10 cellular contexts compared by ENCODE assay signal in genomic region chr9:93092171-93092991, GRCh38. TPM values are rescaled to one million over a fixed set of nuclear protein-coding genes. Genes with fewer than 3 reads are reported as not detected.
DNase-seq lines count a peak whose midpoint lies in the region; ATAC-seq, FAIRE-seq and TF ChIP-seq lines count a peak whose summit lies in the region.
"Had no signal": no experiment of that assay in that cellular context is flagged by ENCODE, and none has a peak within 500 bp of the region (broad histone marks: within the 10 kb centered on the region; RNA-seq: fewer than 3 reads in every experiment).

No MANE protein-coding gene starts in this region.

- peak overlapping the region; percentile 89 to 96 for H3K27ac Mint-ChIP-seq in activated naive CD4-positive, alpha-beta T cell treated with anti-CD3 and anti-CD28 coated beads, Interleukin-2, amount 50 U/mL, for 72 hours
- peak overlapping the region; percentile 87 to 99 (median 95) for H3K27ac Mint-ChIP-seq in naive thymus-derived CD4-positive, alpha-beta T cell

- H3K4me1 Mint-ChIP-seq in naive thymus-derived CD4-positive, alpha-beta T cell, result peaks cover 37 to 67% (median 59%) of the 10 kb centered on the region in 7 donors

- in situ Hi-C loops in HepG2 (cut with HindIII; ENCODE audit: extremely low pct_ligation_motif_present, low pct_unique_long_range_greater_than_20kb), result no loop called here

- no peaks in the 10 kb centered on the region for H3K27me3 ChIP-seq in right lobe of liver
- peaks cover 1 to 5% of the 10 kb centered on the region in 2 experiments; a peak in 2 of 5 replicates for H3K27me3 ChIP-seq in HepG2 (ENCODE audit: control insufficient read depth in 1 of 2, insufficient read depth in 2 of 2, low read length in 2 of 2)
- no peaks in the 10 kb centered on the region for H3K27me3 ChIP-seq in naive thymus-derived CD4-positive, alpha-beta T cell (ENCODE audit: control insufficient read depth in 2 of 2, insufficient read depth in 2 of 2, low read length in 2 of 2)
- H3K27me3 ChIP-seq in aorta (ENCODE audit: control insufficient read depth in 1 of 2, insufficient read depth in 2 of 2, low read length in 1 of 2), result no peaks in the 10 kb centered on the region

- peaks cover 9% of the 10 kb centered on the region for H3K79me2 ChIP-seq in HepG2 (ENCODE audit: insufficient read depth, low read length)

- peaks cover 0 to 9% (median 3%) of the 10 kb centered on the region in 4 donors for H3K4me1 ChIP-seq in right lobe of liver
- peaks cover 61% of the 10 kb centered on the region for H3K4me1 ChIP-seq in HepG2 (ENCODE audit: insufficient read depth, low read length)
- H3K4me1 ChIP-seq in naive thymus-derived CD4-positive, alpha-beta T cell (ENCODE audit: control insufficient read depth in 2 of 2, insufficient read depth in 2 of 2, low read length in 2 of 2), result peaks cover 28 to 29% of the 10 kb centered on the region in 2 donors
- no peaks in the 10 kb centered on the region for H3K4me1 ChIP-seq in aorta (ENCODE audit: control insufficient read depth in 1 of 2, insufficient read depth in 2 of 2, low read length in 2 of 2)

- WGBS in right lobe of liver (ENCODE audit: insufficient coverage, low coverage, low lambda C conversion rate, missing lambda C conversion rate), result 84% methylated on average over 7 of the region's 7 CpGs
- WGBS in HepG2 (ENCODE audit: low lambda C conversion rate), result 57% methylated on average over 7 of the region's 7 CpGs
- 87% methylated on average over 7 of the region's 7 CpGs for WGBS in aorta, 2 donors

- H3K4me3 ChIP-seq in right lobe of liver (no peak overlapping the region), HepG2 (replicated peaks in 1 of 3; ENCODE audit: insufficient read depth in 1 of 3, low read depth in 2 of 3, low read length in 3 of 3) (no peak overlapping the region), aorta (ENCODE audit: low read length in 2 of 2) (no peak overlapping the region)
- H3K4me3 ChIP-seq in naive thymus-derived CD4-positive, alpha-beta T cell (ENCODE audit: low read length), result no peak overlapping the region

- no peak overlapping the region for H3K4me2 ChIP-seq in HepG2 (ENCODE audit: low read depth, low read length)

- no peak overlapping the region for H3K9ac ChIP-seq in HepG2 (ENCODE audit: insufficient read depth, low read depth, low read length)

- intact Hi-C loops in right lobe of liver (cut with DNase I), result loop anchor here in 1 of 2 donors (10.0 kb wide), 1 partner anchor 88 kb away; no protein-coding TSS in a partner anchor
- intact Hi-C loops in HepG2 (cut with micrococcal nuclease; ENCODE audit: unreplicated experiment), result loop anchor here (1.0 kb wide), 1 partner anchor 31 kb away; no protein-coding TSS in a partner anchor
- intact Hi-C loops in naive thymus-derived CD4-positive, alpha-beta T cell (cut with micrococcal nuclease), result loop anchor here in 1 of 2 donors (10.0 kb wide), 1 partner anchor 768 kb away; the partner anchor contains the start of genes CENPP and NOL8
- intact Hi-C loops in aorta (cut with DNase I), result loop anchor here (10.0 kb wide), 1 partner anchor 88 kb away; no protein-coding TSS in a partner anchor

- ATAC-seq in right lobe of liver (no peak), HepG2 (no peak), aorta (ENCODE audit: low FRiP score) (no peak), GM19351 (IDR thresholded peaks at IDR 0.05; ENCODE audit: unreplicated experiment) (no peak)
- no peak for ATAC-seq in activated naive CD4-positive, alpha-beta T cell treated with anti-CD3 and anti-CD28 coated beads, Interleukin-2, amount 50 U/mL, for 72 hours
- no peak for ATAC-seq in naive thymus-derived CD4-positive, alpha-beta T cell

- CTCF ChIA-PET in HepG2 (lab: Yijun Ruan, JAX; ENCODE audit: low intra/inter-chr PET ratio, low total read pairs), result no interaction called here
- CTCF ChIA-PET in naive thymus-derived CD4-positive, alpha-beta T cell (lab: Charles Lee), result interaction anchor here (0.5 to 1.1 kb wide), 2 partner anchors 25 to 90 kb away, joined by 3 read pairs; no protein-coding TSS in a partner anchor

- H3K27me3 Mint-ChIP-seq in naive thymus-derived CD4-positive, alpha-beta T cell, result no peaks in the 10 kb centered on the region

- H3K36me3 ChIP-seq in right lobe of liver, result no peaks in the 10 kb centered on the region
- no peaks in the 10 kb centered on the region for H3K36me3 ChIP-seq in HepG2 (replicated peaks in 1 of 2; ENCODE audit: control insufficient read depth in 1 of 2, insufficient read depth in 2 of 2, low read length in 2 of 2)
- H3K36me3 ChIP-seq in naive thymus-derived CD4-positive, alpha-beta T cell (ENCODE audit: control insufficient read depth in 2 of 3, insufficient read depth in 3 of 3, low read length in 3 of 3), result peaks cover 0 to 13% (median 0%) of the 10 kb centered on the region in 3 experiments
- H3K36me3 ChIP-seq in aorta (ENCODE audit: control insufficient read depth in 1 of 2, insufficient read depth in 2 of 2, low read length in 1 of 2), result no peaks in the 10 kb centered on the region

- H2AFZ ChIP-seq in HepG2 (ENCODE audit: low read length), result no peak overlapping the region

- TF ChIP-seq CTCF in right lobe of liver (IDR thresholded peaks at IDR 0.05) (no peak), HepG2 (CRISPR knock-in tag; IDR thresholded peaks at IDR 0.05) (no peak)

- TF ChIP-seq RAD21 in HepG2 (CRISPR knock-in tag; IDR thresholded peaks at IDR 0.05), result no peak

- no peak for FAIRE-seq in HepG2 (lab: Jason Lieb, UNC)

- no peak for TF ChIP-seq EP300 in HepG2 (IDR thresholded peaks at IDR 0.05; ENCODE audit: low read depth in 2 of 2, low read length in 2 of 2)
- no peak for TF ChIP-seq EP300 in HepG2 (CRISPR knock-in tag; IDR thresholded peaks at IDR 0.05; ENCODE audit: borderline replicate concordance)

- peak overlapping the region in 6 of 10 donors; percentile 4 to 95 (median 44) for H3K4me3 Mint-ChIP-seq in naive thymus-derived CD4-positive, alpha-beta T cell

- BruUV-seq in HepG2 (replicated peaks; lab: Mats Ljungman, UMichigan), result no TSS peak

- H3K27ac ChIP-seq in right lobe of liver, result no peak overlapping the region
- no peak overlapping the region for H3K27ac ChIP-seq in HepG2 (ENCODE audit: extremely low read length, insufficient read depth, low read length)
- H3K27ac ChIP-seq in naive thymus-derived CD4-positive, alpha-beta T cell (ENCODE audit: low read depth, low read length), result peak overlapping the region; percentile 43
- H3K27ac ChIP-seq in aorta (ENCODE audit: low read depth in 1 of 2, low read length in 2 of 2), result no peak overlapping the region

- no peak for TF ChIP-seq POLR2A in right lobe of liver (IDR thresholded peaks at IDR 0.05)
- TF ChIP-seq POLR2A in HepG2 (IDR thresholded peaks at IDR 0.05; ENCODE audit: insufficient read depth in 1 of 2, low read depth in 2 of 2, low read length in 2 of 2), result no peak

- H3K36me3 Mint-ChIP-seq in activated naive CD4-positive, alpha-beta T cell treated with anti-CD3 and anti-CD28 coated beads, Interleukin-2, amount 50 U/mL, for 72 hours, result peaks cover 15 to 64% of the 10 kb centered on the region in 2 donors
- H3K36me3 Mint-ChIP-seq in naive thymus-derived CD4-positive, alpha-beta T cell, result peaks cover 0 to 44% (median 8%) of the 10 kb centered on the region in 5 donors

- no peaks in the 10 kb centered on the region for H4K20me1 ChIP-seq in HepG2 (ENCODE audit: insufficient read depth, low read length)

- DNase-seq in right lobe of liver, result peak in 2 of 3 donors; percentile 37 to 43
- no peak for DNase-seq in HepG2 (ENCODE audit: low spot score)
- peak in 1 of 2 donors; percentile 50 for DNase-seq in activated naive CD4-positive, alpha-beta T cell treated with anti-CD3 and anti-CD28 coated beads, Interleukin-2, amount 50 U/mL, for 72 hours (ENCODE audit: low spot score in 2 of 2)
- DNase-seq in naive thymus-derived CD4-positive, alpha-beta T cell, result peak in 1 of 9 donors; percentile 20
- peak; percentile 44 to 65 for DNase-seq in aorta
- DNase-seq in AML-193 (lab: John Stamatoyannopoulos, UW), result no peak
- DNase-seq in LoVo (ENCODE audit: low spot score), result no peak
- DNase-seq: DMS153, NCI-H1436 treated with DMSO at 0.1 percent for 48 hours had no signal

- H3K9me3 Mint-ChIP-seq in activated naive CD4-positive, alpha-beta T cell treated with anti-CD3 and anti-CD28 coated beads, Interleukin-2, amount 50 U/mL, for 72 hours, result peaks cover 0 to 37% of the 10 kb centered on the region in 2 donors
- peaks cover 0 to 16% (median 0%) of the 10 kb centered on the region in 11 donors for H3K9me3 Mint-ChIP-seq in naive thymus-derived CD4-positive, alpha-beta T cell

- POLR2A ChIA-PET in HepG2 (lab: Yijun Ruan, JAX), result no interaction called here
- POLR2A ChIA-PET in naive thymus-derived CD4-positive, alpha-beta T cell (lab: Charles Lee), result interaction anchor here (1.0 to 2.5 kb wide), 6 partner anchors 10 to 127 kb away, joined by 3 to 16 read pairs (median 6); no protein-coding TSS in a partner anchor

- H3K9me3 ChIP-seq in right lobe of liver (no peaks in the 10 kb centered on the region), HepG2 (ENCODE audit: low read length) (no peaks in the 10 kb centered on the region), aorta (ENCODE audit: control insufficient read depth, low read length) (peaks cover 2% of the 10 kb centered on the region)
- no peaks in the 10 kb centered on the region for H3K9me3 ChIP-seq in naive thymus-derived CD4-positive, alpha-beta T cell (ENCODE audit: control insufficient read depth in 2 of 3, low read length in 3 of 3)

RNA-seq across cellular contexts. Expression of gene CARD19, which starts 3.6 kb away (rescaled TPM):
- total RNA-seq in right lobe of liver (10 to 100 TPM in 3 of 6 experiments, 1 to 10 TPM in 3; 6.3 to 31.7 (median 12.1) TPM), HepG2 (2016; rRNA removed; fragmentation: Illumina TruSeq; extraction: Trizol) (15.2 and 18.4 TPM in 2 replicates), aorta (10 to 100 TPM; 47.7 to 50.5 TPM)
- total RNA-seq in HepG2 (2016; cell fraction: cytosol; rRNA removed; fragmentation: Illumina TruSeq; extraction: Trizol; ENCODE audit: low read depth), result 15.8 and 20.2 TPM in 2 replicates
- total RNA-seq in HepG2 (2016; cell fraction: insoluble cytoplasmic fraction; rRNA removed; fragmentation: Illumina TruSeq; extraction: Trizol), result 18.6 and 20.5 TPM in 2 replicates
- 17.3 and 29.5 TPM in 2 replicates for total RNA-seq in HepG2 (2016; cell fraction: membrane; rRNA removed; fragmentation: Illumina TruSeq; extraction: Trizol)
- 8.3 and 12.2 TPM in 2 replicates for total RNA-seq in HepG2 (2016; cell fraction: nucleus; rRNA removed; fragmentation: Illumina TruSeq; extraction: Trizol)
- polyA plus RNA-seq in HepG2 (2011; rRNA removed) (47.2 and 62.0 TPM in 2 replicates), aorta (10 to 100 TPM; 80.1 to 92.3 TPM)
- 33.8 and 73.1 TPM in 2 replicates for polyA plus RNA-seq in HepG2 (2011; cell fraction: cytosol; rRNA removed)
- polyA plus RNA-seq in HepG2 (2011; cell fraction: nucleus; rRNA removed), result 101 and 106 TPM in 2 replicates
- polyA plus RNA-seq in HepG2 (2012), result 14.6 TPM in 2 replicates
- polyA plus RNA-seq in HepG2 (2016; cell fraction: cytosol; fragmentation: Illumina TruSeq; extraction: Trizol; ENCODE audit: low read depth), result 16.0 and 27.0 TPM in 2 replicates
- 14.7 and 18.5 TPM in 2 replicates for polyA plus RNA-seq in HepG2 (2016; cell fraction: insoluble cytoplasmic fraction; fragmentation: Illumina TruSeq; extraction: Trizol; ENCODE audit: low read depth)
- polyA plus RNA-seq in HepG2 (2016; cell fraction: membrane; fragmentation: Illumina TruSeq; extraction: Trizol; ENCODE audit: low read depth), result 13.4 and 18.5 TPM in 2 replicates
- polyA plus RNA-seq in HepG2 (2016; cell fraction: nucleus; fragmentation: Illumina TruSeq; extraction: Trizol; ENCODE audit: insufficient read depth, low read depth), result 25.1 and 25.9 TPM in 2 replicates
- 11.5 and 28.1 TPM in 2 replicates for polyA minus RNA-seq in HepG2 (2011; rRNA and poly(A)+ RNA removed; ENCODE audit: low replicate concordance)
- polyA minus RNA-seq in HepG2 (2011; cell fraction: cytosol; rRNA and poly(A)+ RNA removed), result 14.0 and 17.6 TPM in 2 replicates
- polyA minus RNA-seq in HepG2 (2011; cell fraction: nucleus; rRNA and poly(A)+ RNA removed), result 11.3 and 12.8 TPM in 2 replicates
- total RNA-seq in activated naive CD4-positive, alpha-beta T cell treated with anti-CD3 and anti-CD28 coated beads, Interleukin-2, amount 50 U/mL, for 72 hours, result 10 to 100 TPM; 58.1 to 82.6 TPM
- 10 to 100 TPM; 43.0 to 90.0 (median 54.1) TPM for total RNA-seq in naive thymus-derived CD4-positive, alpha-beta T cell
- 10 to 100 TPM; 59.2 to 75.6 TPM for polyA plus RNA-seq in naive thymus-derived CD4-positive, alpha-beta T cell

RNA-seq across cellular contexts. Expression of gene SUSD3, which starts 33.9 kb away (rescaled TPM):
- total RNA-seq in right lobe of liver, result 10 to 100 TPM in 4 of 6 experiments, 1 to 10 TPM in 2; 6.5 to 51.5 (median 31.2) TPM
- 6.0 and 7.0 TPM in 2 replicates for total RNA-seq in HepG2 (2016; rRNA removed; fragmentation: Illumina TruSeq; extraction: Trizol)
- 10.2 and 12.4 TPM in 2 replicates for total RNA-seq in HepG2 (2016; cell fraction: cytosol; rRNA removed; fragmentation: Illumina TruSeq; extraction: Trizol; ENCODE audit: low read depth)
- total RNA-seq in HepG2 (2016; cell fraction: insoluble cytoplasmic fraction; rRNA removed; fragmentation: Illumina TruSeq; extraction: Trizol), result 6.3 and 8.8 TPM in 2 replicates
- 10.0 and 14.6 TPM in 2 replicates for total RNA-seq in HepG2 (2016; cell fraction: membrane; rRNA removed; fragmentation: Illumina TruSeq; extraction: Trizol)
- total RNA-seq in HepG2 (2016; cell fraction: nucleus; rRNA removed; fragmentation: Illumina TruSeq; extraction: Trizol), result 4.9 and 5.2 TPM in 2 replicates
- polyA plus RNA-seq in HepG2 (2011; rRNA removed), result 9.1 and 11.7 TPM in 2 replicates
- polyA plus RNA-seq in HepG2 (2011; cell fraction: cytosol; rRNA removed), result 6.2 and 9.7 TPM in 2 replicates
- polyA plus RNA-seq in HepG2 (2011; cell fraction: nucleus; rRNA removed), result 4.6 and 5.9 TPM in 2 replicates
- polyA plus RNA-seq in HepG2 (2012), result 4.2 and 5.4 TPM in 2 replicates
- polyA plus RNA-seq in HepG2 (2016; cell fraction: cytosol; fragmentation: Illumina TruSeq; extraction: Trizol; ENCODE audit: low read depth), result 12.5 and 16.5 TPM in 2 replicates
- 5.3 and 7.1 TPM in 2 replicates for polyA plus RNA-seq in HepG2 (2016; cell fraction: insoluble cytoplasmic fraction; fragmentation: Illumina TruSeq; extraction: Trizol; ENCODE audit: low read depth)
- polyA plus RNA-seq in HepG2 (2016; cell fraction: membrane; fragmentation: Illumina TruSeq; extraction: Trizol; ENCODE audit: low read depth), result 12.6 and 14.6 TPM in 2 replicates
- polyA plus RNA-seq in HepG2 (2016; cell fraction: nucleus; fragmentation: Illumina TruSeq; extraction: Trizol; ENCODE audit: insufficient read depth, low read depth), result 9.7 and 10.7 TPM in 2 replicates
- polyA minus RNA-seq in HepG2 (2011; rRNA and poly(A)+ RNA removed; ENCODE audit: low replicate concordance), result 7.9 TPM in 1 of 2 replicates, not detected in the other
- polyA minus RNA-seq in HepG2 (2011; cell fraction: cytosol; rRNA and poly(A)+ RNA removed), result 1.8 and 2.8 TPM in 2 replicates
- 0.90 and 0.99 TPM in 2 replicates for polyA minus RNA-seq in HepG2 (2011; cell fraction: nucleus; rRNA and poly(A)+ RNA removed)
- total RNA-seq in activated naive CD4-positive, alpha-beta T cell treated with anti-CD3 and anti-CD28 coated beads, Interleukin-2, amount 50 U/mL, for 72 hours, result 10 to 100 TPM; 70.7 to 81.9 TPM
- total RNA-seq in naive thymus-derived CD4-positive, alpha-beta T cell, result 10 to 100 TPM; 62.8 to 83.5 (median 68.7) TPM
- polyA plus RNA-seq in naive thymus-derived CD4-positive, alpha-beta T cell, result 100 to 1,000 TPM; 186 to 315 TPM
- 10 to 100 TPM in 1 of 2 donors, 1 to 10 TPM in 1; 3.8 to 10.3 TPM for total RNA-seq in aorta
- 1 to 10 TPM; 2.6 to 5.0 TPM for polyA plus RNA-seq in aorta

RNA-seq across cellular contexts. Expression of gene NINJ1, which starts 41.7 kb away (rescaled TPM):
- total RNA-seq in right lobe of liver, result 100 to 1,000 TPM in 1 of 6 experiments, 10 to 100 TPM in 5; 35.6 to 103 (median 65.1) TPM
- total RNA-seq in HepG2 (2016; rRNA removed; fragmentation: Illumina TruSeq; extraction: Trizol), result 77.1 and 92.1 TPM in 2 replicates
- total RNA-seq in HepG2 (2016; cell fraction: cytosol; rRNA removed; fragmentation: Illumina TruSeq; extraction: Trizol; ENCODE audit: low read depth), result 104 and 127 TPM in 2 replicates
- 66.8 and 94.8 TPM in 2 replicates for total RNA-seq in HepG2 (2016; cell fraction: insoluble cytoplasmic fraction; rRNA removed; fragmentation: Illumina TruSeq; extraction: Trizol)
- 149 and 180 TPM in 2 replicates for total RNA-seq in HepG2 (2016; cell fraction: membrane; rRNA removed; fragmentation: Illumina TruSeq; extraction: Trizol)
- total RNA-seq in HepG2 (2016; cell fraction: nucleus; rRNA removed; fragmentation: Illumina TruSeq; extraction: Trizol), result 48.9 and 58.7 TPM in 2 replicates
- polyA plus RNA-seq in HepG2 (2011; rRNA removed), result 81.2 and 109 TPM in 2 replicates
- polyA plus RNA-seq in HepG2 (2011; cell fraction: cytosol; rRNA removed), result 83.2 and 110 TPM in 2 replicates
- 62.3 and 83.6 TPM in 2 replicates for polyA plus RNA-seq in HepG2 (2011; cell fraction: nucleus; rRNA removed)
- polyA plus RNA-seq in HepG2 (2012), result 77.3 and 145 TPM in 2 replicates
- 196 and 226 TPM in 2 replicates for polyA plus RNA-seq in HepG2 (2016; cell fraction: cytosol; fragmentation: Illumina TruSeq; extraction: Trizol; ENCODE audit: low read depth)
- polyA plus RNA-seq in HepG2 (2016; cell fraction: insoluble cytoplasmic fraction; fragmentation: Illumina TruSeq; extraction: Trizol; ENCODE audit: low read depth), result 104 and 130 TPM in 2 replicates
- polyA plus RNA-seq in HepG2 (2016; cell fraction: membrane; fragmentation: Illumina TruSeq; extraction: Trizol; ENCODE audit: low read depth), result 235 and 242 TPM in 2 replicates
- 122 and 127 TPM in 2 replicates for polyA plus RNA-seq in HepG2 (2016; cell fraction: nucleus; fragmentation: Illumina TruSeq; extraction: Trizol; ENCODE audit: insufficient read depth, low read depth)
- polyA minus RNA-seq in HepG2 (2011; rRNA and poly(A)+ RNA removed; ENCODE audit: low replicate concordance), result 22.5 and 101 TPM in 2 replicates
- 26.1 and 26.7 TPM in 2 replicates for polyA minus RNA-seq in HepG2 (2011; cell fraction: cytosol; rRNA and poly(A)+ RNA removed)
- polyA minus RNA-seq in HepG2 (2011; cell fraction: nucleus; rRNA and poly(A)+ RNA removed), result 17.8 and 21.8 TPM in 2 replicates
- total RNA-seq in activated naive CD4-positive, alpha-beta T cell treated with anti-CD3 and anti-CD28 coated beads, Interleukin-2, amount 50 U/mL, for 72 hours, result 10 to 100 TPM; 81.0 to 84.8 TPM
- 100 to 1,000 TPM in 2 of 5 experiments, 10 to 100 TPM in 3; 30.7 to 163 (median 64.7) TPM for total RNA-seq in naive thymus-derived CD4-positive, alpha-beta T cell
- 100 to 1,000 TPM; 113 to 133 TPM for polyA plus RNA-seq in naive thymus-derived CD4-positive, alpha-beta T cell
- total RNA-seq in aorta, result 10 to 100 TPM; 66.8 to 80.3 TPM
- polyA plus RNA-seq in aorta, result 100 to 1,000 TPM in 1 of 2 donors, 10 to 100 TPM in 1; 46.7 to 113 TPM

Comparison
In these comparisons a context has a peak if more than half of its experiments do, and no peak if none do; other contexts are left out.
1. DNase-seq: peak in right lobe of liver (2 of 3) and aorta (2 of 2); none in HepG2 (single experiment), AML-193 (0 of 2) and LoVo (single experiment).